9 cellular contexts compared by ENCODE assay signal in the genomic region with DNA sequence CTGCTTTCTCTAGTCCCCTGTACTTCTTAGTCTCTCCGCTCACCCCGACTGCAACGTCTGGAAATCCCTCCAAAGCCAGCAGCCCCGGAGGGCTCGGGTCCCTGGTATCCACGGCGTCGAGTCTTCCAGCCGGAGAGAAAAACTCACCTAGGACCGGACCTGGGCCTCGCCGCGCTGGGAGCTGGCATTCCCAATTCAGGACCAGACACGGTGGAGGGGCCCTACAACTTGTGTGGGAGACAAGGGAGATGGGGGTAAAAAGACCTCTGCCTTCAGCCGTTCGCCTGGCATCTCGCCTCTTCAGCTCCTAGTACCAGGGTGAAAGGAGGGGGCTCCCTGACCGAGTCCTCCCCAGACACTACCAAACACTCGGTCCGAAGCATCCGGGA.
DNase-seq lines count a peak whose midpoint lies in the region; TF ChIP-seq lines count a peak whose summit lies in the region.
"Had no signal": no experiment of that assay in that cellular context is flagged by ENCODE, and none has a peak within 500 bp of the region (broad histone marks: within the 10 kb centered on the region; RNA-seq: fewer than 3 reads in every experiment).

No MANE protein-coding gene starts in this region.

- no peaks in the 10 kb centered on the region for H3K4me1 ChIP-seq in NT2/D1 (ENCODE audit: insufficient read depth, insufficient read length)

- H3K4me3 Mint-ChIP-seq in endothelial cell (ENCODE audit: unreplicated experiment) (peak overlapping the region; percentile 89), osteocyte (ENCODE audit: unreplicated experiment) (peak overlapping the region; percentile 55)
- H3K4me3 Mint-ChIP-seq: activated CD8-positive, alpha-beta memory T cell treated with anti-CD3 and anti-CD28 coated beads, Interleukin-2, amount 10 ng/mL, durations not matched to agents 7 days and 5 days had no signal

- H3K4me3 ChIP-seq in NT2/D1 (ENCODE audit: insufficient read length, low read depth), result peak overlapping the region; percentile 50

- H3K4me1 Mint-ChIP-seq in endothelial cell (ENCODE audit: unreplicated experiment) (peaks cover 34% of the 10 kb centered on the region), osteocyte (ENCODE audit: unreplicated experiment) (peaks cover 24% of the 10 kb centered on the region)

- H3K9me3 Mint-ChIP-seq in endothelial cell (ENCODE audit: unreplicated experiment) (no peaks in the 10 kb centered on the region), osteocyte (ENCODE audit: unreplicated experiment) (no peaks in the 10 kb centered on the region)

- peaks cover 6% of the 10 kb centered on the region for H3K27me3 ChIP-seq in NT2/D1 (ENCODE audit: insufficient read depth, insufficient read length)

- no peaks in the 10 kb centered on the region for H3K36me3 Mint-ChIP-seq in endothelial cell (ENCODE audit: low read depth, unreplicated experiment)
- H3K36me3 Mint-ChIP-seq in osteocyte (ENCODE audit: unreplicated experiment), result no peaks in the 10 kb centered on the region

- H3K9ac ChIP-seq in NT2/D1 (ENCODE audit: insufficient read length, low read depth), result peak overlapping the region; percentile 85

- TF ChIP-seq CTCF in endothelial cell (IDR thresholded peaks at IDR 0.05; ENCODE audit: unreplicated experiment), result no peak
- TF ChIP-seq CTCF in osteocyte (IDR thresholded peaks at IDR 0.05), result no peak

- no peaks in the 10 kb centered on the region for H3K36me3 ChIP-seq in NT2/D1 (ENCODE audit: insufficient read depth, insufficient read length, low read length)

- DNase-seq in EH (ENCODE audit: low read depth) (peak; percentile 1), NT2/D1 (ENCODE audit: low read depth, low spot score) (no peak), endothelial cell (ENCODE audit: low spot score) (no peak), osteocyte (ENCODE audit: extremely low spot score, unreplicated experiment) (no peak), OCI-M2 (lab: John Stamatoyannopoulos, UW; ENCODE audit: unreplicated experiment) (no peak), HCEC 1CT (no peak)
- no peak for DNase-seq in stimulated activated CD4-positive, alpha-beta T cell treated with anti-CD3 and anti-CD28 coated beads, Interleukin-4, amount 100 ng/mL, for 24 hours
- DNase-seq: effector CD4-positive, alpha-beta T cell had no signal

- H3K27ac Mint-ChIP-seq in endothelial cell (ENCODE audit: unreplicated experiment) (no peak overlapping the region), osteocyte (ENCODE audit: unreplicated experiment) (peak overlapping the region; percentile 58)
- H3K27ac Mint-ChIP-seq: activated CD8-positive, alpha-beta memory T cell treated with anti-CD3 and anti-CD28 coated beads, Interleukin-2, amount 10 ng/mL, durations not matched to agents 7 days and 5 days had no signal

- no peaks in the 10 kb centered on the region for H3K9me3 ChIP-seq in NT2/D1 (ENCODE audit: insufficient read depth, low read length)

- H3K27me3 Mint-ChIP-seq in endothelial cell (ENCODE audit: unreplicated experiment) (peaks cover 7% of the 10 kb centered on the region), osteocyte (ENCODE audit: unreplicated experiment) (peaks cover 34% of the 10 kb centered on the region)
